Comparison of ENCODE assay signal across 10 cellular contexts in the genomic region with DNA sequence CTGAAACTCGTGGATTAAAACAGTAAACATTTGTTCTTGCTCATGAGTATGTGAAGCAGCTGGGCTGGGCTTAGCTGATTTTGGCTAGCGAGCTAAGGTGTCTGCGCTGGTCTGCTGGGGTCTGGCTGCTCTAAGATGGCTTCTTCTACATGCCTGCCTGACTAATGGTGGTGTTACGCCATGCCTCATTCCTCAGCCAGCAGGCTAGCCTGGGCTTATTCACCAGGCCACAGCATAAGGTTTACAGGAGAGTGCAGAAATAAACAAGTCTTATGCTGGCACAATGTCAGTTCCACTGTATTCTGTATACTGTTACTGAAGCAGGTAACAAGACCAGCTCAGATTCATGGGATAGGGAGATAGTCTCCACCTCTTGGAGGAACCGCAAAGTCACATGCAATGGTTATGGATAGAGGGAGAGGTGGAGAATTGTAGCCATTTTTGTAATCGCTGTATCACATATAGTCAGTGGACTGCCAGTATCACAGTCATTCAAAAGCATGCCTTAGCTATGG.
DNase-seq lines count a peak whose midpoint lies in the region; ATAC-seq lines count a peak whose summit lies in the region.
"Had no signal": no experiment of that assay in that cellular context is flagged by ENCODE, and none has a peak within 500 bp of the region (broad histone marks: within the 10 kb centered on the region; RNA-seq: fewer than 3 reads in every experiment).

No MANE protein-coding gene starts in this region.

- peaks cover 3% of the 10 kb centered on the region for H3K36me3 Mint-ChIP-seq in central memory CD8-positive, alpha-beta T cell (ENCODE audit: insufficient read depth)
- peaks cover 3% of the 10 kb centered on the region for H3K36me3 Mint-ChIP-seq in activated naive CD4-positive, alpha-beta T cell treated with anti-CD3 and anti-CD28 coated beads, Interleukin-2, amount 10 ng/mL, durations not matched to agents 7 days and 5 days

- H3K9me3 Mint-ChIP-seq in central memory CD8-positive, alpha-beta T cell, result no peaks in the 10 kb centered on the region
- no peaks in the 10 kb centered on the region for H3K9me3 Mint-ChIP-seq in activated naive CD4-positive, alpha-beta T cell treated with anti-CD3 and anti-CD28 coated beads, Interleukin-2, amount 10 ng/mL, durations not matched to agents 7 days and 5 days

- H3K4me3 Mint-ChIP-seq in central memory CD8-positive, alpha-beta T cell, result no peak overlapping the region
- no peak overlapping the region for H3K4me3 Mint-ChIP-seq in activated naive CD4-positive, alpha-beta T cell treated with anti-CD3 and anti-CD28 coated beads, Interleukin-2, amount 10 ng/mL, durations not matched to agents 7 days and 5 days

- CTCF ChIA-PET in activated naive CD4-positive, alpha-beta T cell treated with anti-CD3 and anti-CD28 coated beads, Interleukin-2, amount 10 ng/mL, durations not matched to agents 7 days and 5 days (lab: Charles Lee), result no interaction called here

- H3K4me1 Mint-ChIP-seq in central memory CD8-positive, alpha-beta T cell, result peaks cover 11% of the 10 kb centered on the region
- H3K4me1 Mint-ChIP-seq in activated naive CD4-positive, alpha-beta T cell treated with anti-CD3 and anti-CD28 coated beads, Interleukin-2, amount 10 ng/mL, durations not matched to agents 7 days and 5 days, result peaks cover 6% of the 10 kb centered on the region

- DNase-seq in ELR (ENCODE audit: low read depth), result peak; percentile 70
- DNase-seq in M059J (ENCODE audit: low read depth), result peak; percentile 59
- no peak for DNase-seq in central memory CD8-positive, alpha-beta T cell (ENCODE audit: low spot score in 2 of 2)
- peak; percentile 62 for DNase-seq in renal cortical epithelial cell (ENCODE audit: low read depth)
- no peak for DNase-seq in glomerular visceral epithelial cell (ENCODE audit: extremely low spot score)
- no peak for DNase-seq in activated naive CD4-positive, alpha-beta T cell treated with anti-CD3 and anti-CD28 coated beads, Interleukin-2, amount 10 ng/mL, durations not matched to agents 7 days and 5 days
- DNase-seq: activated naive CD4-positive, alpha-beta T cell treated with anti-CD3 and anti-CD28 coated beads, Interleukin-2, amount 50 U/mL, for 16 hours; KG1; NCI-H2029 treated with DMSO at 0.1 percent for 48 hours had no signal

- no peaks in the 10 kb centered on the region for H3K27me3 Mint-ChIP-seq in central memory CD8-positive, alpha-beta T cell
- H3K27me3 Mint-ChIP-seq in activated naive CD4-positive, alpha-beta T cell treated with anti-CD3 and anti-CD28 coated beads, Interleukin-2, amount 10 ng/mL, durations not matched to agents 7 days and 5 days, result no peaks in the 10 kb centered on the region

- peak overlapping the region; percentile 20 for H3K27ac Mint-ChIP-seq in central memory CD8-positive, alpha-beta T cell (ENCODE audit: low read depth)
- no peak overlapping the region for H3K27ac Mint-ChIP-seq in activated naive CD4-positive, alpha-beta T cell treated with anti-CD3 and anti-CD28 coated beads, Interleukin-2, amount 10 ng/mL, durations not matched to agents 7 days and 5 days

- no peak for ATAC-seq in central memory CD8-positive, alpha-beta T cell (replicated peaks; ENCODE audit: extremely low read depth, poor library complexity, severe bottlenecking)
- ATAC-seq in GM18867 (IDR thresholded peaks at IDR 0.05; ENCODE audit: unreplicated experiment), result no peak

Comparison
In these comparisons a context has a peak if more than half of its experiments do, and no peak if none do; other contexts are left out.
1. DNase-seq: peak in ELR (single experiment), M059J (single experiment) and renal cortical epithelial cell (single experiment); none in central memory CD8-positive, alpha-beta T cell (0 of 2), glomerular visceral epithelial cell (single experiment) and activated naive CD4-positive, alpha-beta T cell treated with anti-CD3 and anti-CD28 coated beads, Interleukin-2, amount 10 ng/mL, durations not matched to agents 7 days and 5 days (single experiment).